In the genomic region with DNA sequence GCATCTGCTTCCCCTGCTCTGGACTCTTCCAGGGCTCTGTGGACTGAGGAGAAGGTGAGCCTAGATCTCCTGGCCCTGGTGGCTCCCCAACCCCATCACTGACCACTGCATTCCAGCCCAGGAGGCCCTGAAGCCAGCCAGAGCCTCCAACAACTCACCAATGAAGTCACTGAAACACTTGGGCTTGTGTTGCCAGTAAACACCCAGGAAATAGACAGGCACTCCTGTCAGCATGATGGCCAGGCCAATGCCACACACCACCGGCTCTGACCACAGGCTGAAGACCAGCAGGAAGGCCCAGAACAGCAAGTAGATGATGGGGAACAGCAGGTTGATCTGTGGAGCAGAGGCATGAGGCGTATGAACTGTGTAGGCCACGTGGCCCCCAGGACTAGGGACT, we compare ENCODE assay signal across 19 cellular contexts. TPM values are rescaled to one million over a fixed set of nuclear protein-coding genes. Genes with fewer than 3 reads are reported as not detected.
A peak's percentile ranks its signal among the peaks of the same experiment; 100 is the strongest.
DNase-seq lines count a peak whose midpoint lies in the region; ATAC-seq, FAIRE-seq and TF ChIP-seq lines count a peak whose summit lies in the region.
"Had no signal": no experiment of that assay in that cellular context is flagged by ENCODE, and none has a peak within 500 bp of the region (broad histone marks: within the 10 kb centered on the region; RNA-seq: fewer than 3 reads in every experiment).

No MANE protein-coding gene starts in this region.

- H3K27ac Mint-ChIP-seq in natural killer cell treated with Interleukin-12 subunit alpha and Interleukin-12 subunit beta and Interleukin-15 and Interleukin-18, amount 100 ng/mL, for 72 hours: peak overlapping the region in 1 of 2 donors; percentile 31
- no peak overlapping the region for H3K27ac Mint-ChIP-seq in natural killer cell
- 0 out of 2 replicates have a peak overlapping the region, but pooled peaks have one; percentile 34 for H3K27ac Mint-ChIP-seq in WTC11
- H3K27ac Mint-ChIP-seq in activated T-helper 2 cell treated with anti-CD3 and anti-CD28 coated beads, Interferon-gamma antibody, Interleukin-2, Interleukin-4, amounts not matched to agents 10 μg/mL and 5 μg/mL and 100 μg/mL, durations not matched to agents 14 hours and 24 hours and 36 hours: no peak overlapping the region
- H3K27ac Mint-ChIP-seq in glutamatergic neuron (ENCODE audit: unreplicated experiment): no peak overlapping the region

- H2BK120ac ChIP-seq in trophoblast cell (ENCODE audit: insufficient read depth, low read length, poor library complexity): no peak overlapping the region

- H3K27ac ChIP-seq in trophoblast cell (ENCODE audit: low read depth, low read length): no peak overlapping the region

- no peak overlapping the region for H2AFZ ChIP-seq in trophoblast cell (ENCODE audit: insufficient read depth, low read length, poor library complexity)

- no peaks in the 10 kb centered on the region for H3K9me3 ChIP-seq in trophoblast cell (ENCODE audit: insufficient read depth, low read depth, low read length)

- H2BK5ac ChIP-seq in trophoblast cell (ENCODE audit: low read depth, low read length, poor library complexity): no peak overlapping the region

- no peaks in the 10 kb centered on the region for H3K9me3 Mint-ChIP-seq in natural killer cell treated with Interleukin-12 subunit alpha and Interleukin-12 subunit beta and Interleukin-15 and Interleukin-18, amount 100 ng/mL, for 72 hours
- H3K9me3 Mint-ChIP-seq in natural killer cell (no peaks in the 10 kb centered on the region), WTC11 (no peaks in the 10 kb centered on the region), glutamatergic neuron (ENCODE audit: unreplicated experiment) (peaks cover 4% of the 10 kb centered on the region)
- H3K9me3 Mint-ChIP-seq in activated T-helper 2 cell treated with anti-CD3 and anti-CD28 coated beads, Interferon-gamma antibody, Interleukin-2, Interleukin-4, amounts not matched to agents 10 μg/mL and 5 μg/mL and 100 μg/mL, durations not matched to agents 14 hours and 24 hours and 36 hours: no peaks in the 10 kb centered on the region

- H3K27me3 Mint-ChIP-seq in natural killer cell treated with Interleukin-12 subunit alpha and Interleukin-12 subunit beta and Interleukin-15 and Interleukin-18, amount 100 ng/mL, for 72 hours: peaks cover 12 to 16% of the 10 kb centered on the region in 2 donors
- peaks cover 11 to 20% of the 10 kb centered on the region in 2 donors for H3K27me3 Mint-ChIP-seq in natural killer cell (ENCODE audit: low read depth in 2 of 2)
- H3K27me3 Mint-ChIP-seq in WTC11 (ENCODE audit: low read depth): no peaks in the 10 kb centered on the region
- H3K27me3 Mint-ChIP-seq in activated T-helper 2 cell treated with anti-CD3 and anti-CD28 coated beads, Interferon-gamma antibody, Interleukin-2, Interleukin-4, amounts not matched to agents 10 μg/mL and 5 μg/mL and 100 μg/mL, durations not matched to agents 14 hours and 24 hours and 36 hours (ENCODE audit: low read depth): peaks cover 2% of the 10 kb centered on the region
- H3K27me3 Mint-ChIP-seq in glutamatergic neuron (ENCODE audit: unreplicated experiment): peaks cover 7% of the 10 kb centered on the region

- H3K9ac ChIP-seq in trophoblast cell (ENCODE audit: low read length): no peak overlapping the region

- FAIRE-seq in GM12892 (lab: Jason Lieb, UNC): no peak
- FAIRE-seq: RCC 7860 had no signal

- H4K8ac ChIP-seq in trophoblast cell (ENCODE audit: low read depth, low read length): no peak overlapping the region

- no peaks in the 10 kb centered on the region for H3K4me1 ChIP-seq in trophoblast cell (ENCODE audit: control insufficient read depth in 1 of 2, insufficient read depth in 2 of 2, low read length in 2 of 2)

- CTCF ChIA-PET in WTC11 (lab: Charles Lee): no interaction called here

- POLR2A ChIA-PET in WTC11 (lab: Charles Lee): no interaction called here

- H3K79me2 ChIP-seq in trophoblast cell (ENCODE audit: control insufficient read depth, insufficient read depth, low read length, poor library complexity): no peaks in the 10 kb centered on the region

- no peak overlapping the region for H2BK12ac ChIP-seq in trophoblast cell (ENCODE audit: low read length)

- H2AK5ac ChIP-seq in trophoblast cell (ENCODE audit: low read length): no peak overlapping the region

- no peak overlapping the region for H4K91ac ChIP-seq in trophoblast cell (ENCODE audit: low read depth, low read length)

- no CpG with 5 or more reads among the region's 3 CpGs for WGBS in trophoblast cell (ENCODE audit: extremely low coverage, insufficient coverage, insufficient read length)

- ATAC-seq in natural killer cell treated with Interleukin-12 subunit alpha and Interleukin-12 subunit beta and Interleukin-15 and Interleukin-18, amount 100 ng/mL, for 72 hours: no peak
- ATAC-seq in natural killer cell (no peak), WTC11 (no peak)

- H3K79me1 ChIP-seq in trophoblast cell (ENCODE audit: low read length): no peaks in the 10 kb centered on the region

- H3K18ac ChIP-seq in trophoblast cell (ENCODE audit: low read length): no peak overlapping the region

- no peak overlapping the region for H3K23ac ChIP-seq in trophoblast cell (ENCODE audit: low read length)

- H3K4me2 ChIP-seq in trophoblast cell (ENCODE audit: low read length): no peak overlapping the region

- no peaks in the 10 kb centered on the region for H3K27me3 ChIP-seq in trophoblast cell (ENCODE audit: insufficient read depth, low read length)

- no peaks in the 10 kb centered on the region for H3K4me1 Mint-ChIP-seq in natural killer cell treated with Interleukin-12 subunit alpha and Interleukin-12 subunit beta and Interleukin-15 and Interleukin-18, amount 100 ng/mL, for 72 hours (ENCODE audit: low read depth in 2 of 2)
- H3K4me1 Mint-ChIP-seq in natural killer cell (no peaks in the 10 kb centered on the region), WTC11 (peaks cover 30% of the 10 kb centered on the region), glutamatergic neuron (ENCODE audit: low read depth, unreplicated experiment) (no peaks in the 10 kb centered on the region)
- H3K4me1 Mint-ChIP-seq in activated T-helper 2 cell treated with anti-CD3 and anti-CD28 coated beads, Interferon-gamma antibody, Interleukin-2, Interleukin-4, amounts not matched to agents 10 μg/mL and 5 μg/mL and 100 μg/mL, durations not matched to agents 14 hours and 24 hours and 36 hours (ENCODE audit: low read depth): peaks cover 4% of the 10 kb centered on the region

- intact Hi-C loops in natural killer cell (cut with micrococcal nuclease): no loop called here
- intact Hi-C loops in activated T-helper 2 cell treated with anti-CD3 and anti-CD28 coated beads, Interferon-gamma antibody, Interleukin-2, Interleukin-4, amounts not matched to agents 10 μg/mL and 5 μg/mL and 100 μg/mL, durations not matched to agents 14 hours and 24 hours and 36 hours (cut with micrococcal nuclease): no loop called here

- no peak overlapping the region for H3K4ac ChIP-seq in trophoblast cell (ENCODE audit: low read depth, low read length)

- DNase-seq in natural killer cell treated with Interleukin-12 subunit alpha and Interleukin-12 subunit beta and Interleukin-15 and Interleukin-18, amount 100 ng/mL, for 72 hours (ENCODE audit: low spot score): peak; percentile 44
- DNase-seq in natural killer cell (no peak), WTC11 (ENCODE audit: low spot score) (no peak), trophoblast cell (no peak), glutamatergic neuron (no peak), GM12892 (ENCODE audit: insufficient read length) (no peak)
- DNase-seq in activated T-helper 2 cell treated with anti-CD3 and anti-CD28 coated beads, Interferon-gamma antibody, Interleukin-2, Interleukin-4, amounts not matched to agents 10 μg/mL and 5 μg/mL and 100 μg/mL, durations not matched to agents 14 hours and 24 hours and 36 hours (ENCODE audit: low spot score): no peak
- DNase-seq: ACHN; DMS79 treated with DMSO at 0.1 percent for 48 hours; KG1; NCI-H1105 treated with DMSO at 0.1 percent for 48 hours; NCI-H1694; NCI-H2081 treated with DMSO at 0.1 percent for 48 hours; NCI-H748 treated with DMSO at 0.1 percent for 48 hours; NK-92 treated with Interleukin-12 subunit alpha and Interleukin-12 subunit beta, amount 100 ng/mL, for 24 hours; Right ventricle myocardium superior had no signal

- no peak overlapping the region for H3K4me3 ChIP-seq in trophoblast cell (ENCODE audit: low read depth, low read length)

- no peak overlapping the region for H3K4me3 Mint-ChIP-seq in natural killer cell treated with Interleukin-12 subunit alpha and Interleukin-12 subunit beta and Interleukin-15 and Interleukin-18, amount 100 ng/mL, for 72 hours
- H3K4me3 Mint-ChIP-seq in natural killer cell (no peak overlapping the region), WTC11 (no peak overlapping the region), glutamatergic neuron (ENCODE audit: unreplicated experiment) (no peak overlapping the region)
- no peak overlapping the region for H3K4me3 Mint-ChIP-seq in activated T-helper 2 cell treated with anti-CD3 and anti-CD28 coated beads, Interferon-gamma antibody, Interleukin-2, Interleukin-4, amounts not matched to agents 10 μg/mL and 5 μg/mL and 100 μg/mL, durations not matched to agents 14 hours and 24 hours and 36 hours (ENCODE audit: low read depth)

- peak overlapping the region; percentile 12 for H4K12ac ChIP-seq in trophoblast cell (ENCODE audit: low read depth, low read length)

- no peak overlapping the region for H3K14ac ChIP-seq in trophoblast cell (ENCODE audit: low read length)

- TF ChIP-seq CTCF in natural killer cell (IDR thresholded peaks at IDR 0.05) (no peak), WTC11 (IDR thresholded peaks at IDR 0.05) (no peak), glutamatergic neuron (IDR thresholded peaks at IDR 0.05; ENCODE audit: partially characterized antibody, unreplicated experiment) (no peak)

- H3K36me3 Mint-ChIP-seq in natural killer cell treated with Interleukin-12 subunit alpha and Interleukin-12 subunit beta and Interleukin-15 and Interleukin-18, amount 100 ng/mL, for 72 hours: no peaks in the 10 kb centered on the region
- H3K36me3 Mint-ChIP-seq in natural killer cell (no peaks in the 10 kb centered on the region), WTC11 (peaks cover 44% of the 10 kb centered on the region), glutamatergic neuron (ENCODE audit: unreplicated experiment) (peaks cover 10% of the 10 kb centered on the region)
- no peaks in the 10 kb centered on the region for H3K36me3 Mint-ChIP-seq in activated T-helper 2 cell treated with anti-CD3 and anti-CD28 coated beads, Interferon-gamma antibody, Interleukin-2, Interleukin-4, amounts not matched to agents 10 μg/mL and 5 μg/mL and 100 μg/mL, durations not matched to agents 14 hours and 24 hours and 36 hours (ENCODE audit: low read depth)

- H3K36me3 ChIP-seq in trophoblast cell (ENCODE audit: control insufficient read depth in 1 of 2, insufficient read depth in 2 of 2, low read length in 2 of 2): peaks cover 26 to 27% of the 10 kb centered on the region in 2 experiments

- TF ChIP-seq POLR2A in GM12892 (IDR thresholded peaks at IDR 0.05; ENCODE audit: low read depth, low read length): no peak

RNA-seq across cellular contexts. Expression of a gene that starts 8.8 kb away (rescaled TPM):
- not detected for total RNA-seq in natural killer cell treated with Interleukin-12 subunit alpha and Interleukin-12 subunit beta and Interleukin-15 and Interleukin-18, amount 100 ng/mL, for 72 hours
- total RNA-seq in natural killer cell: not detected
- not detected in 3 replicates for total RNA-seq in WTC11 (2021)
- 0.33 and 0.37 TPM in 2 replicates for polyA plus RNA-seq in trophoblast cell (2013)
- total RNA-seq in activated T-helper 2 cell treated with anti-CD3 and anti-CD28 coated beads, Interferon-gamma antibody, Interleukin-2, Interleukin-4, amounts not matched to agents 10 μg/mL and 5 μg/mL and 100 μg/mL, durations not matched to agents 14 hours and 24 hours and 36 hours: not detected in 2 replicates
- not detected for total RNA-seq in glutamatergic neuron (ENCODE audit: unreplicated experiment)
- polyA plus RNA-seq in GM12892 (2012; ENCODE audit: missing spikeins): not detected
- total RNA-seq: H4, NCI-H460, Right ventricle myocardium superior had no signal

RNA-seq across cellular contexts. Expression of a gene that starts 23.1 kb away (rescaled TPM):
- total RNA-seq in natural killer cell treated with Interleukin-12 subunit alpha and Interleukin-12 subunit beta and Interleukin-15 and Interleukin-18, amount 100 ng/mL, for 72 hours: not detected
- total RNA-seq in natural killer cell: not detected
- total RNA-seq in WTC11 (2021): 0.07 to 0.11 TPM in 2 of 3 replicates, not detected in the other
- 0.01 and 0.03 TPM in 2 replicates for polyA plus RNA-seq in trophoblast cell (2013)
- not detected in 2 replicates for total RNA-seq in activated T-helper 2 cell treated with anti-CD3 and anti-CD28 coated beads, Interferon-gamma antibody, Interleukin-2, Interleukin-4, amounts not matched to agents 10 μg/mL and 5 μg/mL and 100 μg/mL, durations not matched to agents 14 hours and 24 hours and 36 hours
- total RNA-seq in glutamatergic neuron (ENCODE audit: unreplicated experiment): not detected
- not detected for polyA plus RNA-seq in GM12892 (2012; ENCODE audit: missing spikeins)
- total RNA-seq: H4, NCI-H460, Right ventricle myocardium superior had no signal

RNA-seq across cellular contexts. Expression of a gene that starts 32.6 kb away (rescaled TPM):
- 10 to 100 TPM; 41.2 to 55.2 TPM for total RNA-seq in natural killer cell treated with Interleukin-12 subunit alpha and Interleukin-12 subunit beta and Interleukin-15 and Interleukin-18, amount 100 ng/mL, for 72 hours
- total RNA-seq in natural killer cell (10 to 100 TPM; 10.6 to 19.0 (median 14.7) TPM), WTC11 (2021) (67.8 to 81.3 TPM (median 71.3 TPM) in 3 replicates), glutamatergic neuron (ENCODE audit: unreplicated experiment) (40.3 TPM)
- polyA plus RNA-seq in trophoblast cell (2013): 40.8 and 43.3 TPM in 2 replicates
- total RNA-seq in activated T-helper 2 cell treated with anti-CD3 and anti-CD28 coated beads, Interferon-gamma antibody, Interleukin-2, Interleukin-4, amounts not matched to agents 10 μg/mL and 5 μg/mL and 100 μg/mL, durations not matched to agents 14 hours and 24 hours and 36 hours: 57.7 and 65.2 TPM in 2 replicates
- polyA plus RNA-seq in GM12892 (2012; ENCODE audit: missing spikeins): 39.9 TPM

RNA-seq across cellular contexts. Expression of a gene that starts 32.9 kb away (rescaled TPM):
- total RNA-seq in natural killer cell treated with Interleukin-12 subunit alpha and Interleukin-12 subunit beta and Interleukin-15 and Interleukin-18, amount 100 ng/mL, for 72 hours: 100 to 1,000 TPM; 186 to 250 TPM
- total RNA-seq in natural killer cell (100 to 1,000 TPM; 321 to 395 (median 347) TPM), WTC11 (2021) (196 to 229 TPM (median 204 TPM) in 3 replicates), glutamatergic neuron (ENCODE audit: unreplicated experiment) (341 TPM)
- 136 and 142 TPM in 2 replicates for polyA plus RNA-seq in trophoblast cell (2013)
- total RNA-seq in activated T-helper 2 cell treated with anti-CD3 and anti-CD28 coated beads, Interferon-gamma antibody, Interleukin-2, Interleukin-4, amounts not matched to agents 10 μg/mL and 5 μg/mL and 100 μg/mL, durations not matched to agents 14 hours and 24 hours and 36 hours: 209 and 213 TPM in 2 replicates
- 83.9 TPM for polyA plus RNA-seq in GM12892 (2012; ENCODE audit: missing spikeins)

RNA-seq across cellular contexts. Expression of a gene that starts 55.6 kb away (rescaled TPM):
- 1 to 10 TPM in 1 of 2 donors, under 1 TPM in 1; 0.07 to 3.5 TPM for total RNA-seq in natural killer cell treated with Interleukin-12 subunit alpha and Interleukin-12 subunit beta and Interleukin-15 and Interleukin-18, amount 100 ng/mL, for 72 hours
- total RNA-seq in natural killer cell (1 to 10 TPM in 2 of 3 donors, under 1 TPM in 1; 0.42 to 1.2 (median 1.0) TPM), WTC11 (2021) (200 to 207 TPM (median 201 TPM) in 3 replicates), glutamatergic neuron (ENCODE audit: unreplicated experiment) (7.9 TPM)
- polyA plus RNA-seq in trophoblast cell (2013): 715 and 802 TPM in 2 replicates
- total RNA-seq in activated T-helper 2 cell treated with anti-CD3 and anti-CD28 coated beads, Interferon-gamma antibody, Interleukin-2, Interleukin-4, amounts not matched to agents 10 μg/mL and 5 μg/mL and 100 μg/mL, durations not matched to agents 14 hours and 24 hours and 36 hours: 5.3 and 5.4 TPM in 2 replicates
- not detected for polyA plus RNA-seq in GM12892 (2012; ENCODE audit: missing spikeins)
